In the genomic region with DNA sequence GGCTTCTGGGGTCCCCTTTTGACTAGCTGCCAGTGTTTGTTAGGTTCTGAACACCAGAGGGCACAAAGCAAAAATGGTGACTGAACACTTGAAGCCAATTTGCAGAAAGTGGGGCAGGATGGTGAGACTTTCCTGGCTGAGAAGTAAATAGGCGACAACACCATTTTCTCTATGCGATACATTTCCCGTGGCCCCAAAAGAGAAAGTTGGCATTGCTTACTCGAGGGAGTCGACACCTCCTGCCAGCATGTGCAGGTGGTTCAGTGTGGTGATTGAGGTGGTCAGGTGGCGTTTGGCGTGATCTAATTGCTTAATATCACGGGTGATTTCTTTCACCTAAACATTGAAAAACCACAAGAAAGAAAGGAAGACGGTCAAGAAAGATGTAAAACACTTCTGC, we compare ENCODE assay signal across 17 cellular contexts. TPM values are rescaled to one million over a fixed set of nuclear protein-coding genes. Genes with fewer than 3 reads are reported as not detected.
DNase-seq lines count a peak whose midpoint lies in the region; ATAC-seq and TF ChIP-seq lines count a peak whose summit lies in the region.
"Had no signal": no experiment of that assay in that cellular context is flagged by ENCODE, and none has a peak within 500 bp of the region (broad histone marks: within the 10 kb centered on the region; RNA-seq: fewer than 3 reads in every experiment).

No MANE protein-coding gene starts in this region.

- TF ChIP-seq CTCF in WTC11 (IDR thresholded peaks at IDR 0.05): no peak

- H3K27ac Mint-ChIP-seq in WTC11 (peak overlapping the region; percentile 79; the same call in 1 of the 2 replicates), immature natural killer cell (peak overlapping the region; percentile 41 to 80 (median 58))

- H3K4me3 Mint-ChIP-seq in WTC11: no peak overlapping the region
- no peak overlapping the region for H3K4me3 Mint-ChIP-seq in immature natural killer cell
- H3K4me3 Mint-ChIP-seq in activated T-cell treated with anti-CD3 and anti-CD28 coated beads, Interleukin-2, amount 50 U/mL, for 4 hours: no peak overlapping the region
- H3K4me3 Mint-ChIP-seq: CD4-positive, alpha-beta memory T cell; GM23338 had no signal

- H3K9me3 ChIP-seq in effector memory CD4-positive, alpha-beta T cell (ENCODE audit: control insufficient read depth, low read length): no peaks in the 10 kb centered on the region

- POLR2A ChIA-PET in WTC11 (lab: Charles Lee): no interaction called here

- no peak for ATAC-seq in WTC11
- ATAC-seq in GM21576 (IDR thresholded peaks at IDR 0.05; ENCODE audit: unreplicated experiment): no peak
- ATAC-seq in activated T-cell treated with anti-CD3 and anti-CD28 coated beads, Interleukin-2, amount 50 U/mL, for 4 hours: no peak
- ATAC-seq: GM23338, HepG2 had no signal

- DNase-seq in H7 (peak; percentile 40), WTC11 (ENCODE audit: low spot score) (no peak), immature natural killer cell (peak in 1 of 3 donors; percentile 3), HPDE6-E6E7 (ENCODE audit: extremely low spot score) (no peak)
- DNase-seq in effector memory CD4-positive, alpha-beta T cell: no peak
- DNase-seq in activated T-cell treated with anti-CD3 and anti-CD28 coated beads, Interleukin-2, amount 50 U/mL, for 4 hours: no peak
- DNase-seq: ACHN; AML-193; CD4-positive, alpha-beta memory T cell; DMS153; DMS79; GF-D8; KG1 had no signal

- H3K4me1 Mint-ChIP-seq in WTC11: peaks cover under 1% of the 10 kb centered on the region; the same call in 1 of the 2 replicates
- peaks cover 11 to 13% of the 10 kb centered on the region in 2 donors for H3K4me1 Mint-ChIP-seq in immature natural killer cell
- H3K4me1 Mint-ChIP-seq in activated T-cell treated with anti-CD3 and anti-CD28 coated beads, Interleukin-2, amount 50 U/mL, for 4 hours (ENCODE audit: low read depth): no peaks in the 10 kb centered on the region
- H3K4me1 Mint-ChIP-seq: GM23338 had no signal

- H3K36me3 ChIP-seq in H7 (replicated peaks; ENCODE audit: control insufficient read depth, insufficient read depth, low read length): no peaks in the 10 kb centered on the region; the same call in none of the 2 replicates
- peaks cover 32% of the 10 kb centered on the region for H3K36me3 ChIP-seq in effector memory CD4-positive, alpha-beta T cell (ENCODE audit: control insufficient read depth, insufficient read depth, low read length)

- no peaks in the 10 kb centered on the region for H3K27me3 Mint-ChIP-seq in WTC11 (ENCODE audit: low read depth)
- no peaks in the 10 kb centered on the region for H3K27me3 Mint-ChIP-seq in immature natural killer cell (ENCODE audit: low read depth in 3 of 3)
- no peaks in the 10 kb centered on the region for H3K27me3 Mint-ChIP-seq in activated T-cell treated with anti-CD3 and anti-CD28 coated beads, Interleukin-2, amount 50 U/mL, for 4 hours (ENCODE audit: low read depth)
- H3K27me3 Mint-ChIP-seq: CD4-positive, alpha-beta memory T cell had no signal

- peaks cover 21% of the 10 kb centered on the region for H3K36me3 Mint-ChIP-seq in WTC11
- peaks cover 23 to 50% (median 40%) of the 10 kb centered on the region in 3 donors for H3K36me3 Mint-ChIP-seq in immature natural killer cell
- H3K36me3 Mint-ChIP-seq in activated T-cell treated with anti-CD3 and anti-CD28 coated beads, Interleukin-2, amount 50 U/mL, for 4 hours (ENCODE audit: insufficient read depth): peaks cover 50% of the 10 kb centered on the region

- H3K27ac ChIP-seq in effector memory CD4-positive, alpha-beta T cell (ENCODE audit: insufficient read depth, low read length, poor library complexity, severe bottlenecking): no peak overlapping the region
- H3K27ac ChIP-seq: C4-2B had no signal

- CTCF ChIA-PET in WTC11 (lab: Charles Lee): interaction anchor here (1.3 kb wide), 2 partner anchors 32 to 45 kb away, joined by 3 to 4 read pairs; no protein-coding TSS in a partner anchor

- H3K4me3 ChIP-seq in H7 (ENCODE audit: insufficient read depth, low read depth, low read length): no peak overlapping the region
- no peak overlapping the region for H3K4me3 ChIP-seq in effector memory CD4-positive, alpha-beta T cell (ENCODE audit: insufficient read depth, low read depth, low read length, poor library complexity, severe bottlenecking)
- H3K4me3 ChIP-seq: GM23338 had no signal

- H3K4me1 ChIP-seq in effector memory CD4-positive, alpha-beta T cell (ENCODE audit: control insufficient read depth, insufficient read depth, low read length, poor library complexity, severe bottlenecking): no peaks in the 10 kb centered on the region

- H3K27me3 ChIP-seq in H7 (ENCODE audit: control insufficient read depth, insufficient read depth, low read length): no peaks in the 10 kb centered on the region
- H3K27me3 ChIP-seq in effector memory CD4-positive, alpha-beta T cell (replicated peaks; ENCODE audit: control insufficient read depth, insufficient read depth, low read length, poor library complexity, severe bottlenecking): no peaks in the 10 kb centered on the region

- H3K9me3 Mint-ChIP-seq in WTC11 (no peaks in the 10 kb centered on the region), immature natural killer cell (no peaks in the 10 kb centered on the region)
- H3K9me3 Mint-ChIP-seq in activated T-cell treated with anti-CD3 and anti-CD28 coated beads, Interleukin-2, amount 50 U/mL, for 4 hours: no peaks in the 10 kb centered on the region
- H3K9me3 Mint-ChIP-seq: CD4-positive, alpha-beta memory T cell; GM23338 had no signal

TF ChIP-seq in WTC11, 78 proteins besides CTCF, POLR2A, EP300 and RAD21:
- no peak for TF ChIP-seq SMAD3 (CRISPR knock-in tag; IDR thresholded peaks at IDR 0.05; ENCODE audit: borderline replicate concordance)
- no peak for TF ChIP-seq ZBTB21 (CRISPR knock-in tag; IDR thresholded peaks at IDR 0.05; ENCODE audit: borderline replicate concordance)
- TF ChIP-seq ZNF232 (CRISPR knock-in tag; IDR thresholded peaks at IDR 0.05): no peak

RNA-seq across cellular contexts. Expression of a gene that starts 59.0 kb away (rescaled TPM):
- total RNA-seq in H7 (2014; rRNA removed; shearing (Covaris generic)): 7.9 and 9.6 TPM in 2 replicates
- 44.5 to 55.6 TPM (median 49.8 TPM) in 3 replicates for total RNA-seq in WTC11 (2021)
- polyA plus RNA-seq in immature natural killer cell: 10 to 100 TPM in 1 of 3 donors, 1 to 10 TPM in 2; 3.3 to 13.0 (median 6.9) TPM
- 10 to 100 TPM; 65.3 to 72.2 (median 71.4) TPM for total RNA-seq in activated T-cell treated with anti-CD3 and anti-CD28 coated beads, Interleukin-2, amount 50 U/mL, for 4 hours
